Comparison of ENCODE assay signal across 4 cellular contexts in the genomic region with DNA sequence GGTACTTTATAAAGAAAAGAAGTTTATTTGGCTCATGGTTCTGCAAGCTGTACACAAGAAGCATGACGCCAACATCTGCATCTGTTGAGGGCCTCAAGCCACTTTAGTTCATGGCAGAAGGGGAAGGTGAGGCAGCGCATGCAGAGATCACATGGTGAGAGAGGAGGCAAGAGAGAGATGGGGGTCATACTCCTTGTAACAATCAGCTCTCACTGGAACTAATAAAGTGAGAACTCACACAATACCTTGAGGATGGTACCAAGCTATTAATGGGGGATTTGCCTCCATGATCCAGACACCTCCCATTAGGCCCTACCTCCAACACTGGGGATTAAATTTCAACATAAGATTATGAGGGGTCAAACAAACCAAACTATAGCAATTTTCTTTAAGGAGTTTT.
TF ChIP-seq lines count a peak whose summit lies in the region.

No MANE protein-coding gene starts in this region.

TF ChIP-seq in HCT116, 20 proteins besides CTCF, POLR2A, EP300 and RAD21:
- peak; percentile 51; the same call in 1 of the 2 replicates for TF ChIP-seq ZNF274 (IDR thresholded peaks at IDR 0.05; ENCODE audit: low read depth, low read length)
- no peak for TF ChIP-seq EZH2 (IDR thresholded peaks at IDR 0.05)

TF ChIP-seq in HEK293, 187 proteins besides CTCF, POLR2A, EP300 and RAD21:
- TF ChIP-seq YY1 (tag by site-specific recombination; IDR thresholded peaks at IDR 0.05) (no peak), ZNF274 (IDR thresholded peaks at IDR 0.05; ENCODE audit: low read length) (no peak), ZNF274 (tag by site-specific recombination; IDR thresholded peaks at IDR 0.05; ENCODE audit: borderline replicate concordance) (peak; percentile 53; the same call in 1 of the 2 replicates)

TF ChIP-seq in GM12878, 131 proteins besides CTCF, POLR2A, EP300 and RAD21:
- TF ChIP-seq ZNF274 (IDR thresholded peaks at IDR 0.05; ENCODE audit: insufficient read depth, insufficient read length) (peak; percentile 61), SPI1 (IDR thresholded peaks at IDR 0.05; ENCODE audit: borderline replicate concordance, insufficient read depth, low read depth, low read length) (no peak), PAX5 (IDR thresholded peaks at IDR 0.05; ENCODE audit: borderline replicate concordance, low read depth, low read length) (no peak)
- TF ChIP-seq, protein P1, sequence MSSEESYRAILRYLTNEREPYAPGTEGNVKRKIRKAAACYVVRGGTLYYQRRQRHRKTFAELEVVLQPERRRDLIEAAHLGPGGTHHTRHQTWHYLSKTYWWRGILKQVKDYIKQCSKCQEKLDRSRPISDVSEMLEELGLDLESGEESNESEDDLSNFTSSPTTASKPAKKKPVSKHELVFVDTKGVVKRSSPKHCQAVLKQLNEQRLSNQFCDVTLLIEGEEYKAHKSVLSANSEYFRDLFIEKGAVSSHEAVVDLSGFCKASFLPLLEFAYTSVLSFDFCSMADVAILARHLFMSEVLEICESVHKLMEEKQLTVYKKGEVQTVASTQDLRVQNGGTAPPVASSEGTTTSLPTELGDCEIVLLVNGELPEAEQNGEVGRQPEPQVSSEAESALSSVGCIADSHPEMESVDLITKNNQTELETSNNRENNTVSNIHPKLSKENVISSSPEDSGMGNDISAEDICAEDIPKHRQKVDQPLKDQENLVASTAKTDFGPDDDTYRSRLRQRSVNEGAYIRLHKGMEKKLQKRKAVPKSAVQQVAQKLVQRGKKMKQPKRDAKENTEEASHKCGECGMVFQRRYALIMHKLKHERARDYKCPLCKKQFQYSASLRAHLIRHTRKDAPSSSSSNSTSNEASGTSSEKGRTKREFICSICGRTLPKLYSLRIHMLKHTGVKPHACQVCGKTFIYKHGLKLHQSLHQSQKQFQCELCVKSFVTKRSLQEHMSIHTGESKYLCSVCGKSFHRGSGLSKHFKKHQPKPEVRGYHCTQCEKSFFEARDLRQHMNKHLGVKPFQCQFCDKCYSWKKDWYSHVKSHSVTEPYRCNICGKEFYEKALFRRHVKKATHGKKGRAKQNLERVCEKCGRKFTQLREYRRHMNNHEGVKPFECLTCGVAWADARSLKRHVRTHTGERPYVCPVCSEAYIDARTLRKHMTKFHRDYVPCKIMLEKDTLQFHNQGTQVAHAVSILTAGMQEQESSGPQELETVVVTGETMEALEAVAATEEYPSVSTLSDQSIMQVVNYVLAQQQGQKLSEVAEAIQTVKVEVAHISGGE (CRISPR knock-in tag; IDR thresholded peaks at IDR 0.05): no peak

TF ChIP-seq in H1, 55 proteins besides CTCF, POLR2A, EP300 and RAD21:
- no peak for TF ChIP-seq CBX5 (IDR thresholded peaks at IDR 0.05; ENCODE audit: low read depth, low read length)
- peak; percentile 41; the same call in 1 of the 2 replicates for TF ChIP-seq ZNF274 (IDR thresholded peaks at IDR 0.05; ENCODE audit: borderline replicate concordance, extremely low read depth, low read length)
